Comparison of ENCODE assay signal across 2 cellular contexts in the genomic region with DNA sequence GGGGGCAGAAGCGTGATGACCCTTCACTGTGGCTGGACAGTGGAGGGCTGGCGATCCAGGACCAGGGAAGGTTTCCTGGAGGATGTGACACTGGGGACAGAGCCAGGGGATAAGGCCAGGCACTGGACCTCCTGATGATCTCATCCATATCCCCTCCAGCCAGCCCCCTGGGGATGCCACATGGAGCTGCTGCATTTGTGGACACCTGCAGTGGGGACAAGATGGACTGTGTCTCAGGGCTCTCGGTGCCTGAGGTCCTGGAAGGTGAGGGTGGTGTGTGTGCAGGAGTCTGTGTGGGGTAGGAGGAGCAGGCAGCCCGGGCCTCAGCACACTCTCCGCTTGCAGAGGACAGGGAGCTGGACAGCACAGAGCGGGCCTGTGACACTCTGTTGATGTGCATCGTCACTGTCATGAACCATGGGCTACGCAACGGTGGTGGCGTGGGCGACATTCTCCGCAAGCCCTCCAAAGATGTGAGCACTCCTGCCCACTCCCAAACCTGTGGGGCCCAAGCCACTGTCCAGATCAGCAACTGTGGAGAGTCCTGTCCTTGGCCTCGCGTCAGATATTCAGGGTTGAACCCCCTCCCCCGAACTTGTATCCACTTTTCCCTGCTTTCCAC.
TF ChIP-seq lines count a peak whose summit lies in the region.

No MANE protein-coding gene starts in this region.

TF ChIP-seq in K562, 482 proteins besides CTCF, POLR2A, EP300 and RAD21:
- TF ChIP-seq ZNF76 (CRISPR knock-in tag; IDR thresholded peaks at IDR 0.05; ENCODE audit: borderline replicate concordance), result no peak
- 0 out of 2 replicates have a peak, but pooled peaks have one; percentile 10 for TF ChIP-seq POLR2G (IDR thresholded peaks at IDR 0.05; ENCODE audit: low read depth, low read length)
- TF ChIP-seq, protein P1, sequence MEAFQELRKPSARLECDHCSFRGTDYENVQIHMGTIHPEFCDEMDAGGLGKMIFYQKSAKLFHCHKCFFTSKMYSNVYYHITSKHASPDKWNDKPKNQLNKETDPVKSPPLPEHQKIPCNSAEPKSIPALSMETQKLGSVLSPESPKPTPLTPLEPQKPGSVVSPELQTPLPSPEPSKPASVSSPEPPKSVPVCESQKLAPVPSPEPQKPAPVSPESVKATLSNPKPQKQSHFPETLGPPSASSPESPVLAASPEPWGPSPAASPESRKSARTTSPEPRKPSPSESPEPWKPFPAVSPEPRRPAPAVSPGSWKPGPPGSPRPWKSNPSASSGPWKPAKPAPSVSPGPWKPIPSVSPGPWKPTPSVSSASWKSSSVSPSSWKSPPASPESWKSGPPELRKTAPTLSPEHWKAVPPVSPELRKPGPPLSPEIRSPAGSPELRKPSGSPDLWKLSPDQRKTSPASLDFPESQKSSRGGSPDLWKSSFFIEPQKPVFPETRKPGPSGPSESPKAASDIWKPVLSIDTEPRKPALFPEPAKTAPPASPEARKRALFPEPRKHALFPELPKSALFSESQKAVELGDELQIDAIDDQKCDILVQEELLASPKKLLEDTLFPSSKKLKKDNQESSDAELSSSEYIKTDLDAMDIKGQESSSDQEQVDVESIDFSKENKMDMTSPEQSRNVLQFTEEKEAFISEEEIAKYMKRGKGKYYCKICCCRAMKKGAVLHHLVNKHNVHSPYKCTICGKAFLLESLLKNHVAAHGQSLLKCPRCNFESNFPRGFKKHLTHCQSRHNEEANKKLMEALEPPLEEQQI (IDR thresholded peaks at IDR 0.05), result no peak

TF ChIP-seq in HepG2, 621 proteins besides CTCF, POLR2A, EP300 and RAD21:
- TF ChIP-seq NCOA2 (CRISPR knock-in tag; IDR thresholded peaks at IDR 0.05), result no peak
- TF ChIP-seq CBX5 (CRISPR knock-in tag; IDR thresholded peaks at IDR 0.05; ENCODE audit: borderline replicate concordance), result no peak
- TF ChIP-seq AGO2 (optimal IDR thresholded peaks at IDR 0.05; ENCODE audit: low read depth, low read length), result peak; percentile 64
